In the genomic region with DNA sequence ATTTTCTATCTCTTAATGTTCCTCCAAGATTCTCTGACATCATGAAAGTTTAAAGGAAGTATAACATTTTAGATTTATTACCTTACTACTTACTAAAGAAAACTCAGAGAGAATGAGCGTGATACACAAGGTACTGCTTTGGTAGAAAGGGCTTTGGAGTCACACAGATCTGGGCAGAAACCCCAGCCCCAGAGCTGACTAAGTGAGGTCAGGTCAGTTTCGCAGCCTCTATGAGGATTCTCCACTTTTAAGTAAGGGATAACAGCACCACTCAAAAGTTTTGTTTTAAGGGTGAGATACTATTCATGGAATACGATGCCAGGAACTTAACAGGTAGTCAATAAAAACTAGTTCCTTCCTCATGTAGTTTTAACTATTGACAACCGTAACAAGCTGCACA, we compare ENCODE assay signal across 29 cellular contexts.
"Had no signal": no experiment of that assay in that cellular context is flagged by ENCODE, and none has a peak within 500 bp of the region (broad histone marks: within the 10 kb centered on the region; RNA-seq: fewer than 3 reads in every experiment).

No MANE protein-coding gene starts in this region.

- H3K4me3 ChIP-seq: cardiac muscle cell, colonic mucosa, heart left ventricle, neural progenitor cell, skin epidermis had no signal

- H3K4me1 Mint-ChIP-seq: activated naive CD4-positive, alpha-beta T cell treated with anti-CD3 and anti-CD28 coated beads, Interleukin-2, amount 50 U/mL, for 24 hours; activated naive CD8-positive, alpha-beta T cell treated with anti-CD3 and anti-CD28 coated beads, Interleukin-2, amount 50 U/mL, for 24 hours; immature natural killer cell; naive thymus-derived CD8-positive, alpha-beta T cell; neural progenitor cell; stimulated activated effector memory CD8-positive, alpha-beta T cell treated with anti-CD3 and anti-CD28 coated beads, Interleukin-12 subunit alpha, Interleukin-12 subunit beta, amount 100 ng/mL, for 72 hours; T-helper 17 cell had no signal

- ATAC-seq: activated CD4-positive, CD25-positive, alpha-beta regulatory T cell treated with anti-CD3 and anti-CD28 coated beads, Interleukin-2, amount 50 U/mL, for 24 hours; activated naive CD8-positive, alpha-beta T cell treated with anti-CD3 and anti-CD28 coated beads, Interleukin-2, amount 50 U/mL, for 24 hours; foreskin keratinocyte; heart left ventricle; naive thymus-derived CD8-positive, alpha-beta T cell; right cardiac atrium; stimulated activated effector memory CD8-positive, alpha-beta T cell treated with anti-CD3 and anti-CD28 coated beads, Interleukin-12 subunit alpha, Interleukin-12 subunit beta, amount 100 ng/mL, for 72 hours; T-helper 17 cell had no signal

- H3K9me3 Mint-ChIP-seq: activated CD4-positive, alpha-beta memory T cell treated with anti-CD3 and anti-CD28 coated beads for 36 hours; activated naive CD4-positive, alpha-beta T cell treated with anti-CD3 and anti-CD28 coated beads, Interleukin-2, amount 50 U/mL, for 24 hours; activated naive CD8-positive, alpha-beta T cell treated with anti-CD3 and anti-CD28 coated beads, Interleukin-2, amount 50 U/mL, for 24 hours; activated T-helper 2 cell treated with anti-CD3 and anti-CD28 coated beads, Interferon-gamma antibody, Interleukin-2, Interleukin-4, amounts not matched to agents 10 μg/mL and 5 μg/mL and 100 μg/mL, durations not matched to agents 14 hours and 24 hours and 36 hours; immature natural killer cell; naive thymus-derived CD8-positive, alpha-beta T cell; stimulated activated effector memory CD8-positive, alpha-beta T cell treated with anti-CD3 and anti-CD28 coated beads, Interleukin-12 subunit alpha, Interleukin-12 subunit beta, amount 100 ng/mL, for 72 hours; stimulated activated naive CD8-positive, alpha-beta T cell treated with anti-CD3 and anti-CD28 coated beads, Interleukin-15, Interleukin-2, amounts not matched to agents 100 ng/mL and 50 ng/mL, for 24 hours had no signal

- H3K4me2 ChIP-seq: neural progenitor cell had no signal

- H3K27me3 ChIP-seq: cardiac muscle cell, colonic mucosa, foreskin keratinocyte, heart left ventricle, neural progenitor cell had no signal

- H3K27ac ChIP-seq: cardiac muscle cell, colonic mucosa, foreskin keratinocyte, heart left ventricle, neural progenitor cell, skin epidermis, WERI-Rb-1 had no signal

- H3K4me1 ChIP-seq: colonic mucosa, foreskin keratinocyte, heart left ventricle, neural progenitor cell had no signal

- H3K36me3 ChIP-seq: cardiac muscle cell, colonic mucosa, heart left ventricle, neural progenitor cell, WERI-Rb-1 had no signal

- DNase-seq: activated CD4-positive, alpha-beta memory T cell treated with anti-CD3 and anti-CD28 coated beads for 36 hours; activated CD4-positive, alpha-beta T cell treated with anti-CD3 and anti-CD28 coated beads for 48 hours; activated CD8-positive, alpha-beta memory T cell treated with anti-CD3 and anti-CD28 coated beads, Interleukin-2, amount 50 U/mL, for 4 hours; activated naive CD8-positive, alpha-beta T cell treated with anti-CD3 and anti-CD28 coated beads, Interleukin-2, amount 50 U/mL, for 24 hours; activated T-cell treated with anti-CD3 and anti-CD28 coated beads, Interleukin-2, amount 50 U/mL, for 1 hour; amygdala; cerebellar nuclear complex; colonic mucosa; effector memory CD4-positive, alpha-beta T cell; foreskin keratinocyte; heart left ventricle; hypothalamus; immature natural killer cell; naive thymus-derived CD8-positive, alpha-beta T cell; occipital lobe; stimulated activated CD4-positive, alpha-beta T cell treated with anti-CD3 and anti-CD28 coated beads, Interleukin-4, amount 100 ng/mL, for 24 hours; T-helper 17 cell; T1000; WERI-Rb-1 had no signal

- H2AFZ ChIP-seq: neural progenitor cell had no signal

- H3K36me3 Mint-ChIP-seq: activated CD4-positive, alpha-beta memory T cell treated with anti-CD3 and anti-CD28 coated beads for 36 hours; activated naive CD4-positive, alpha-beta T cell treated with anti-CD3 and anti-CD28 coated beads, Interleukin-2, amount 50 U/mL, for 24 hours; immature natural killer cell; naive thymus-derived CD8-positive, alpha-beta T cell; stimulated activated effector memory CD8-positive, alpha-beta T cell treated with anti-CD3 and anti-CD28 coated beads, Interleukin-12 subunit alpha, Interleukin-12 subunit beta, amount 100 ng/mL, for 72 hours had no signal

- H3K9ac ChIP-seq: neural progenitor cell had no signal

- H3K27ac Mint-ChIP-seq: activated CD4-positive, alpha-beta memory T cell treated with anti-CD3 and anti-CD28 coated beads for 36 hours; activated naive CD4-positive, alpha-beta T cell treated with anti-CD3 and anti-CD28 coated beads, Interleukin-2, amount 50 U/mL, for 24 hours; activated naive CD8-positive, alpha-beta T cell treated with anti-CD3 and anti-CD28 coated beads, Interleukin-2, amount 50 U/mL, for 24 hours; activated T-helper 2 cell treated with anti-CD3 and anti-CD28 coated beads, Interferon-gamma antibody, Interleukin-2, Interleukin-4, amounts not matched to agents 10 μg/mL and 5 μg/mL and 100 μg/mL, durations not matched to agents 14 hours and 24 hours and 36 hours; immature natural killer cell; naive thymus-derived CD8-positive, alpha-beta T cell; neural progenitor cell; stimulated activated effector memory CD8-positive, alpha-beta T cell treated with anti-CD3 and anti-CD28 coated beads, Interleukin-12 subunit alpha, Interleukin-12 subunit beta, amount 100 ng/mL, for 72 hours; stimulated activated naive CD8-positive, alpha-beta T cell treated with anti-CD3 and anti-CD28 coated beads, Interleukin-15, Interleukin-2, amounts not matched to agents 100 ng/mL and 50 ng/mL, for 24 hours; T-helper 17 cell; type B pancreatic cell had no signal

- H3K4me3 Mint-ChIP-seq: activated CD4-positive, alpha-beta memory T cell treated with anti-CD3 and anti-CD28 coated beads for 36 hours; activated naive CD4-positive, alpha-beta T cell treated with anti-CD3 and anti-CD28 coated beads, Interleukin-2, amount 50 U/mL, for 24 hours; activated naive CD8-positive, alpha-beta T cell treated with anti-CD3 and anti-CD28 coated beads, Interleukin-2, amount 50 U/mL, for 24 hours; immature natural killer cell; naive thymus-derived CD8-positive, alpha-beta T cell; neural progenitor cell; stimulated activated effector memory CD8-positive, alpha-beta T cell treated with anti-CD3 and anti-CD28 coated beads, Interleukin-12 subunit alpha, Interleukin-12 subunit beta, amount 100 ng/mL, for 72 hours; stimulated activated naive CD8-positive, alpha-beta T cell treated with anti-CD3 and anti-CD28 coated beads, Interleukin-15, Interleukin-2, amounts not matched to agents 100 ng/mL and 50 ng/mL, for 24 hours; T-helper 17 cell; type B pancreatic cell had no signal

- H3K9me3 ChIP-seq: colonic mucosa, heart left ventricle had no signal
